ENCODE assay signal across 10 cellular contexts in the genomic region with DNA sequence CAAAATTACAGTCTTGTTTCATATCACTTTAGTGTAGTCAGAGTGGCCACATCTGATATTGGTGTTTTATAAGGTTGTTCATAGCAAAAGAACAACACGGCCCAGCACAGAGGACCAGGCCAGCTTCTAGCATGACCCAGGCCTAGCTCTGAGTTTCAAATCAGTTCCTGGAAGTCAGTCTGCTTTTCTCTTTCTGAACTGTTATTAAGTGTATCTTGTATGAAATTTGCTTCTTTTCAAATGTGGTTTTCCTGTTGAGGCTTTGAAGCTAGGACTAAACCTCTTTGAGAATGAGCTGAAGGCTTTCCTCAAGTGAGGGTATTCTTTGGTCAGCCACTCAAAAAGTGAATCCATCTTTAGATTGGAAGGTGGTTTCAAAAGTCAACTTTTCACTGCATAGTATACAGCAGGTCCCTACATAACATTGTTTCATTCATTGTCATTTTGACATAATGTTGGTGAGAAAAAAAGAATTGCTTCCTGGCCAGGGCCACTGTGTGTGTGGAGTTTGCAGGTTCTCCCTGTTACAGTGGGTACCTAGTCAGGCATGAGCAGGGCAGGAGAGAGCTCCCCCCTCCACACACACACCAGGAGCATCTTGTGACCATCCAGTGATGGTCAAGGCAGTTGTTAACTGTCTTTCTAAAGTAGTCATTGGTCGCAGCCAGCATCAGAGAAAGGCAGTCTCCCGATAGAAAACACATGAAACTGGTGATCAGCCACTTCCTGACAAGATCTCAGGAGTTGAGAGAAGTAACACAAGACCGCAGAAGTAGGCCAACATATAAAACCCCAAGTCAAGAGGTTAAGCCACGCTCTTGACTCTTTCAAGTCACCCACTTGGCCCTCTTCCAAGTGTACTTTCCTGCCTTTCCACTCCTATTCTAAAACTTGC. TPM values are rescaled to one million over a fixed set of nuclear protein-coding genes. Genes with fewer than 3 reads are reported as not detected.
A peak's percentile ranks its signal among the peaks of the same experiment; 100 is the strongest.
DNase-seq lines count a peak whose midpoint lies in the region; ATAC-seq and TF ChIP-seq lines count a peak whose summit lies in the region.
"Had no signal": no experiment of that assay in that cellular context is flagged by ENCODE, and none has a peak within 500 bp of the region (broad histone marks: within the 10 kb centered on the region; RNA-seq: fewer than 3 reads in every experiment).

No MANE protein-coding gene starts in this region.

- no peaks in the 10 kb centered on the region for H3K36me3 Mint-ChIP-seq in natural killer cell

- peaks cover 78 to 87% of the 10 kb centered on the region in 2 donors for H3K4me1 Mint-ChIP-seq in natural killer cell

- peak; percentile 23 to 41 for DNase-seq in activated CD4-positive, alpha-beta T cell treated with anti-CD3 and anti-CD28 coated beads, Interleukin-2, amount 50 U/mL, for 48 hours
- DNase-seq in natural killer cell (peak; percentile 45), superior temporal gyrus (ENCODE audit: extremely low spot score) (no peak), GM03348 (ENCODE audit: low spot score) (no peak), GM23248 (no peak), HPDE6-E6E7 (ENCODE audit: extremely low spot score) (no peak)

- intact Hi-C loops in natural killer cell (cut with micrococcal nuclease), result loop anchor here (1.0 to 10.0 kb wide), 3 partner anchors 8 to 985 kb away; no protein-coding TSS in a partner anchor

- H3K36me3 ChIP-seq in GM23248 (ENCODE audit: low read depth), result no peaks in the 10 kb centered on the region; the same call in 1 of the 2 replicates
- H3K36me3 ChIP-seq: neutrophil, thoracic aorta had no signal

- 67 to 79% methylated on average over 5 of the region's 5 CpGs for WGBS in GM23248 (ENCODE audit: low coverage in 1 of 2, low lambda C conversion rate in 2 of 2, missing lambda C conversion rate in 2 of 2), 2 experiments

- H3K79me2 ChIP-seq in GM23248 (ENCODE audit: insufficient read depth), result peaks cover 34% of the 10 kb centered on the region

- peak overlapping the region; percentile 69 for H3K4me3 Mint-ChIP-seq in natural killer cell

- H3K4me2 ChIP-seq in GM23248 (ENCODE audit: unreplicated experiment), result no peak overlapping the region

- no peaks in the 10 kb centered on the region for H3F3A ChIP-seq in GM23248 (ENCODE audit: insufficient read depth)

- H3K9me3 Mint-ChIP-seq in natural killer cell, result no peaks in the 10 kb centered on the region

- in situ Hi-C loops in GM23248 (cut with MboI), result no loop called here

- H3K4me1 ChIP-seq in GM23248 (ENCODE audit: insufficient read depth), result no peaks in the 10 kb centered on the region

- no peak for TF ChIP-seq CTCF in natural killer cell (IDR thresholded peaks at IDR 0.05)

- H3K9me2 ChIP-seq in GM23248 (ENCODE audit: insufficient read depth), result no peaks in the 10 kb centered on the region

- no peak overlapping the region for H3K9ac ChIP-seq in GM23248

- ATAC-seq in GM18909 (IDR thresholded peaks at IDR 0.05; ENCODE audit: poor library complexity, unreplicated experiment), result peak; percentile 54
- peak; percentile 60 for ATAC-seq in HG03460 (IDR thresholded peaks at IDR 0.05; ENCODE audit: unreplicated experiment)
- peak; percentile 76 to 90 (median 82) for ATAC-seq in natural killer cell

- H4K20me1 ChIP-seq in GM23248 (ENCODE audit: insufficient read depth), result no peaks in the 10 kb centered on the region

- H3K27ac ChIP-seq in GM23248, result no peak overlapping the region
- H3K27ac ChIP-seq: neutrophil, thoracic aorta had no signal

- H3K27ac Mint-ChIP-seq in natural killer cell, result peak overlapping the region; percentile 77 to 93

- no peak overlapping the region for H3K4me3 ChIP-seq in GM23248
- H3K4me3 ChIP-seq: thoracic aorta had no signal

- no peak overlapping the region for H2AFZ ChIP-seq in GM23248

- no peaks in the 10 kb centered on the region for H3K9me3 ChIP-seq in GM23248 (ENCODE audit: low read depth)
- H3K9me3 ChIP-seq: neutrophil, thoracic aorta had no signal

- H3K27me3 Mint-ChIP-seq in natural killer cell (ENCODE audit: low read depth in 2 of 2), result no peaks in the 10 kb centered on the region

- no peaks in the 10 kb centered on the region for H3K27me3 ChIP-seq in GM23248 (replicated peaks; ENCODE audit: insufficient read depth)

RNA-seq across cellular contexts. Expression of a gene that starts 6.7 kb away (rescaled TPM):
- 10 to 100 TPM; 47.0 to 71.7 (median 59.2) TPM for total RNA-seq in natural killer cell
- 50.3 and 55.6 TPM in 2 replicates for total RNA-seq in GM23248 (2014; rRNA removed; shearing (Covaris generic))
- polyA plus RNA-seq in GM23248 (2016; fragmentation: Nextera tagmentation; extraction: Ambion mirVana), result 94.8 and 99.6 TPM in 2 replicates

Comparison
In these comparisons a context has a peak if more than half of its experiments do, and no peak if none do; other contexts are left out.
1. DNase-seq: peak in activated CD4-positive, alpha-beta T cell treated with anti-CD3 and anti-CD28 coated beads, Interleukin-2, amount 50 U/mL, for 48 hours (2 of 2) and natural killer cell (single experiment); none in superior temporal gyrus (single experiment), GM03348 (single experiment), GM23248 (single experiment) and HPDE6-E6E7 (single experiment).
2. Peak in every context shown above with its lines, with median percentiles within 50 percentile points of each other: ATAC-seq.